In genomic region chr22:39293766-39294368, GRCh38 we compare ENCODE assay signal across 13 cellular contexts. TPM values are rescaled to one million over a fixed set of nuclear protein-coding genes. Genes with fewer than 3 reads are reported as not detected.
"Had no signal": no experiment of that assay in that cellular context is flagged by ENCODE, and none has a peak within 500 bp of the region (broad histone marks: within the 10 kb centered on the region; RNA-seq: fewer than 3 reads in every experiment).

No MANE protein-coding gene starts in this region.

- H3K9me3 ChIP-seq: body of pancreas, sigmoid colon, suprapubic skin, upper lobe of right lung had no signal

- DNase-seq: activated CD4-positive, alpha-beta T cell treated with anti-CD3 and anti-CD28 coated beads, Interleukin-2, amount 10 ng/mL, durations not matched to agents 24 days and 14 days; activated naive CD4-positive, alpha-beta T cell treated with anti-CD3 and anti-CD28 coated beads for 36 hours; amniotic stem cell; body of pancreas; effector memory CD8-positive, alpha-beta T cell; erythroblast; naive B cell; sigmoid colon; stimulated activated CD4-positive, alpha-beta T cell treated with anti-CD3 and anti-CD28 coated beads, Interleukin-2, amount 100 ng/mL, for 24 hours; stimulated activated naive B cell treated with anti-CD40 and anti-IgM and Interleukin-4, amounts not matched to agents 10 μg/mL and 1 μg/mL and 100 μg/mL, for 72 hours; T-cell; upper lobe of right lung had no signal

- H3K27me3 ChIP-seq: body of pancreas, sigmoid colon, suprapubic skin, upper lobe of right lung had no signal

- H3K4me3 Mint-ChIP-seq: activated CD4-positive, alpha-beta T cell treated with anti-CD3 and anti-CD28 coated beads, Interleukin-2, amount 10 ng/mL, durations not matched to agents 24 days and 14 days; activated naive CD4-positive, alpha-beta T cell treated with anti-CD3 and anti-CD28 coated beads for 36 hours; effector memory CD8-positive, alpha-beta T cell; stimulated activated naive B cell treated with anti-CD40 and anti-IgM and Interleukin-4, amounts not matched to agents 10 μg/mL and 1 μg/mL and 100 μg/mL, for 72 hours; T-cell had no signal

- H3K36me3 ChIP-seq: sigmoid colon, suprapubic skin, upper lobe of right lung had no signal

- ATAC-seq: body of pancreas; effector memory CD8-positive, alpha-beta T cell; stimulated activated naive B cell treated with anti-CD40 and anti-IgM and Interleukin-4, amounts not matched to agents 10 μg/mL and 1 μg/mL and 100 μg/mL, for 72 hours; T-cell; upper lobe of right lung had no signal

- H3K4me3 ChIP-seq: body of pancreas, sigmoid colon, suprapubic skin, upper lobe of right lung had no signal

- H3K9me3 Mint-ChIP-seq: activated CD4-positive, alpha-beta T cell treated with anti-CD3 and anti-CD28 coated beads, Interleukin-2, amount 10 ng/mL, durations not matched to agents 24 days and 14 days; activated naive CD4-positive, alpha-beta T cell treated with anti-CD3 and anti-CD28 coated beads for 36 hours; effector memory CD8-positive, alpha-beta T cell; naive B cell; stimulated activated naive B cell treated with anti-CD40 and anti-IgM and Interleukin-4, amounts not matched to agents 10 μg/mL and 1 μg/mL and 100 μg/mL, for 72 hours; T-cell had no signal

- H3K27ac Mint-ChIP-seq: activated naive CD4-positive, alpha-beta T cell treated with anti-CD3 and anti-CD28 coated beads for 36 hours; stimulated activated naive B cell treated with anti-CD40 and anti-IgM and Interleukin-4, amounts not matched to agents 10 μg/mL and 1 μg/mL and 100 μg/mL, for 72 hours; T-cell had no signal

- H3K27ac ChIP-seq: suprapubic skin, upper lobe of right lung had no signal

- H3K36me3 Mint-ChIP-seq: naive B cell; stimulated activated naive B cell treated with anti-CD40 and anti-IgM and Interleukin-4, amounts not matched to agents 10 μg/mL and 1 μg/mL and 100 μg/mL, for 72 hours; T-cell had no signal

- H3K4me1 Mint-ChIP-seq: T-cell had no signal

RNA-seq across cellular contexts. Expression of gene SYNGR1, which starts 55.9 kb away (rescaled TPM):
- total RNA-seq: activated CD4-positive, alpha-beta T cell treated with anti-CD3 and anti-CD28 coated beads, Interleukin-2, amount 10 ng/mL, durations not matched to agents 24 days and 14 days had no signal
